Comparison of ENCODE assay signal across 12 cellular contexts in the genomic region with DNA sequence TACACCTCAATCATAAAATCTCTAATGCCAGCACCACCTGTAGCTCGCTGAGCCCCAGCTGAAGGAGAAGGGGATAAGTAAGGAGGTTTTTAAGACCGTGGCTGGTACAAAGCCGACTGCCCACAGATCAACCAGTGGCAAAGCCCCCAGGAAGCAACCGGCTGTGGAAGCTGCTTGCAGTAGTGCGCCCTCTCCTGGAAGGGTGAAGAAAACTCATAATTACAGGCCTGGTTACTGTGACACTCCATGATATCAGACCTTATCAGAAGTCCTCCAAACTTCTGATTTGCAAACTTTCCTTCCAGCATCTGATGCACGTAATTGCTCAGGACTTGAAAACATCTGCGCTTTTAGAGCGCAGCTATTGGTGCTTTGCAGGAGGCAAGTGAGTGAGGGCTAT.
DNase-seq lines count a peak whose midpoint lies in the region; ATAC-seq and TF ChIP-seq lines count a peak whose summit lies in the region.
"Had no signal": no experiment of that assay in that cellular context is flagged by ENCODE, and none has a peak within 500 bp of the region (broad histone marks: within the 10 kb centered on the region; RNA-seq: fewer than 3 reads in every experiment).

No MANE protein-coding gene starts in this region.

- no peak overlapping the region for H3K27ac ChIP-seq in vagina
- no peak overlapping the region for H3K27ac ChIP-seq in stomach
- H3K27ac ChIP-seq: adrenal gland, epithelial cell of prostate had no signal

- no peak for DNase-seq in BE2C
- no peak for DNase-seq in GM12864 (ENCODE audit: low read depth)
- DNase-seq in OCI-M1 (lab: John Stamatoyannopoulos, UW), result peak; percentile 59
- DNase-seq in germinal center (ENCODE audit: low spot score), result peak; percentile 29
- no peak for DNase-seq in vagina (ENCODE audit: extremely low spot score in 2 of 2)
- no peak for DNase-seq in MG63
- DNase-seq in stomach, result no peak
- DNase-seq: activated CD4-positive, alpha-beta T cell treated with anti-CD3 and anti-CD28 coated beads, Interleukin-2, amount 50 U/mL, for 48 hours; adrenal gland; stimulated activated CD8-positive, alpha-beta memory T cell treated with anti-CD3 and anti-CD28 coated beads, Interleukin-4, amount 100 ng/mL, for 48 hours had no signal

- H3K4me3 ChIP-seq in BE2C (ENCODE audit: low read depth, low read length), result no peak overlapping the region
- H3K4me3 ChIP-seq in GM12864 (ENCODE audit: low read depth, low read length), result no peak overlapping the region
- H3K4me3 ChIP-seq in vagina, result no peak overlapping the region
- no peak overlapping the region for H3K4me3 ChIP-seq in MG63
- no peak overlapping the region for H3K4me3 ChIP-seq in stomach
- H3K4me3 ChIP-seq: adrenal gland had no signal

- H3K36me3 ChIP-seq in BE2C (no peaks in the 10 kb centered on the region), vagina (no peaks in the 10 kb centered on the region), MG63 (no peaks in the 10 kb centered on the region), stomach (no peaks in the 10 kb centered on the region)
- H3K36me3 ChIP-seq: adrenal gland had no signal

- H3K27me3 ChIP-seq in BE2C (no peaks in the 10 kb centered on the region; the same call in 1 of the 2 replicates), vagina (no peaks in the 10 kb centered on the region), MG63 (no peaks in the 10 kb centered on the region), stomach (no peaks in the 10 kb centered on the region)
- H3K27me3 ChIP-seq: adrenal gland had no signal

- H3K4me1 ChIP-seq in BE2C, result no peaks in the 10 kb centered on the region
- no peaks in the 10 kb centered on the region for H3K4me1 ChIP-seq in vagina
- no peaks in the 10 kb centered on the region for H3K4me1 ChIP-seq in stomach
- H3K4me1 ChIP-seq: adrenal gland had no signal

- TF ChIP-seq CTCF in BE2C (IDR thresholded peaks at IDR 0.05; ENCODE audit: low read depth, low read length), result peak; percentile 39
- peak; percentile 54 for TF ChIP-seq CTCF in GM12864 (IDR thresholded peaks at IDR 0.05; ENCODE audit: low read depth, low read length, missing control alignments)
- no peak for TF ChIP-seq CTCF in vagina (IDR thresholded peaks at IDR 0.05)
- no peak for TF ChIP-seq CTCF in stomach (IDR thresholded peaks at IDR 0.05)

- no peak for TF ChIP-seq EP300 in stomach (IDR thresholded peaks at IDR 0.05)

- ATAC-seq in GM19328 (IDR thresholded peaks at IDR 0.05; ENCODE audit: unreplicated experiment), result no peak

- intact Hi-C loops in vagina (cut with DNase I), result loop anchor here (5.0 kb wide), 1 partner anchor 69 kb away; no protein-coding TSS in a partner anchor
- intact Hi-C loops in stomach (cut with DNase I; ENCODE audit: low total_unique reads), result no loop called here

- WGBS in stomach, 5 donors, result 79 to 88% (median 85%) methylated on average over 8 of the region's 8 CpGs

- TF ChIP-seq POLR2A in vagina (IDR thresholded peaks at IDR 0.05), result no peak
- TF ChIP-seq POLR2A in stomach (IDR thresholded peaks at IDR 0.05), result no peak

- H3K9me3 ChIP-seq in BE2C (no peaks in the 10 kb centered on the region), vagina (no peaks in the 10 kb centered on the region), MG63 (peaks cover 5% of the 10 kb centered on the region; the same call in 1 of the 2 replicates), stomach (peaks cover 0 to 7% (median 0%) of the 10 kb centered on the region in 4 donors)
- H3K9me3 ChIP-seq: adrenal gland had no signal

Comparison
In these comparisons a context has a peak if more than half of its experiments do, and no peak if none do; other contexts are left out.
1. DNase-seq: peak in OCI-M1 (single experiment) and germinal center (single experiment); none in BE2C (single experiment), GM12864 (single experiment), vagina (0 of 2), MG63 (single experiment) and stomach (single experiment).
2. CTCF ChIP-seq: peak in BE2C (single experiment) and GM12864 (single experiment); none in vagina (0 of 3) and stomach (0 of 7).